In the genomic region with DNA sequence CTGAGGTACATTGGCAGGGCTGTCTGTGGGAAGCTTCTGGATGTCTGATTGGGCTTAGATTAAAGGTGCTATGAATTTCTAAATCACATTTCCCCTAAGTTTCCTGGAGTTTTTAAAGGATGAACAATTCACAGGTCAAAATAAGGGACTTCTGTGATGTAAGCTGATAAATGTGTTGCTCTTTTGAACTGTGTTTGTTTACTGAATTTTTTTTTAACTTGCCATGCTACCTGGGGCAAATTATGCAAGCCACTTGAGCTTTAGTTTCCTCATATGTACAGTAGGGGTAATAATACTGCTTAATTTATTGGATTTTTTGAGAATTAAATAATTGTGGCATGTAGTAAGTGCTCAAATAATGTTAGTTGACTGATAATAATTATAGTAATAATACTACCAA, we compare ENCODE assay signal across 39 cellular contexts.
"Had no signal": no experiment of that assay in that cellular context is flagged by ENCODE, and none has a peak within 500 bp of the region (broad histone marks: within the 10 kb centered on the region; RNA-seq: fewer than 3 reads in every experiment).

No MANE protein-coding gene starts in this region.

- H3K4me1 Mint-ChIP-seq: activated B cell treated with CpG ODN at 0.5 μM for 24 hours; activated CD4-positive, alpha-beta T cell treated with anti-CD3 and anti-CD28 coated beads, Interleukin-2, amount 10 ng/mL, durations not matched to agents 24 days and 14 days; activated naive CD8-positive, alpha-beta T cell treated with anti-CD3 and anti-CD28 coated beads for 36 hours; activated T-helper 17 cell treated with anti-CD3 and anti-CD28 coated beads, Interleukin-2, amount 50 U/mL, for 72 hours; brain; central memory CD8-positive, alpha-beta T cell had no signal

- H3K27me3 Mint-ChIP-seq: activated B cell treated with CpG ODN at 0.5 μM for 24 hours; activated CD4-positive, alpha-beta T cell treated with anti-CD3 and anti-CD28 coated beads, Interleukin-2, amount 10 ng/mL, durations not matched to agents 24 days and 14 days; activated T-helper 17 cell treated with anti-CD3 and anti-CD28 coated beads, Interleukin-2, amount 50 U/mL, for 72 hours; brain had no signal

- H3K9me3 ChIP-seq: adrenal gland, ascending aorta had no signal

- ATAC-seq: activated CD8-positive, alpha-beta T cell treated with anti-CD3 and anti-CD28 coated beads for 36 hours; activated naive CD4-positive, alpha-beta T cell treated with anti-CD3 and anti-CD28 coated beads, Interleukin-2, amount 50 U/mL, for 72 hours; activated T-cell treated with anti-CD3 and anti-CD28 coated beads, Interleukin-2, amount 50 U/mL, for 4 hours; activated T-cell treated with anti-CD3 and anti-CD28 coated beads, Interleukin-2, amount 50 U/mL, for 72 hours had no signal

- H3K4me3 Mint-ChIP-seq: activated B cell treated with CpG ODN at 0.5 μM for 24 hours; activated CD4-positive, alpha-beta memory T cell treated with anti-CD3 and anti-CD28 coated beads for 36 hours; activated CD4-positive, alpha-beta T cell treated with anti-CD3 and anti-CD28 coated beads, Interleukin-2, amount 10 ng/mL, durations not matched to agents 24 days and 14 days; activated CD8-positive, alpha-beta T cell treated with anti-CD3 and anti-CD28 coated beads for 36 hours; activated naive CD4-positive, alpha-beta T cell treated with anti-CD3 and anti-CD28 coated beads for 36 hours; activated naive CD8-positive, alpha-beta T cell treated with anti-CD3 and anti-CD28 coated beads for 36 hours; activated T-cell treated with anti-CD3 and anti-CD28 coated beads, Interleukin-2, amount 50 U/mL, for 4 hours; activated T-cell treated with anti-CD3 and anti-CD28 coated beads, Interleukin-2, amount 50 U/mL, for 72 hours; activated T-helper 1 cell treated with anti-CD3 and anti-CD28 coated beads, Interleukin-12 subunit alpha, Interleukin-12 subunit beta, Interleukin-2, Interleukin-4 antibody, amounts not matched to agents 30 ng/mL and 10 ng/mL and 1 ng/mL, durations not matched to agents 14 hours and 24 hours and 36 hours; activated T-helper 17 cell treated with anti-CD3 and anti-CD28 coated beads, Interleukin-2, amount 50 U/mL, for 72 hours; brain; central memory CD8-positive, alpha-beta T cell; T-helper 1 cell treated with Interleukin-12 subunit alpha and Interleukin-12 subunit beta and Interleukin-4 antibody, amounts not matched to agents 30 μg/mL and 1 μg/mL, for 36 hours; T-helper 2 cell treated with Interferon-gamma antibody and Interleukin-4, amounts not matched to agents 5 μg/mL and 100 μg/mL, for 36 hours had no signal

- H3K4me1 ChIP-seq: adrenal gland, ascending aorta had no signal

- H3K27ac Mint-ChIP-seq: activated B cell treated with CpG ODN at 0.5 μM for 24 hours; activated CD4-positive, alpha-beta memory T cell treated with anti-CD3 and anti-CD28 coated beads for 36 hours; activated CD4-positive, alpha-beta T cell treated with anti-CD3 and anti-CD28 coated beads, Interleukin-2, amount 10 ng/mL, durations not matched to agents 24 days and 14 days; activated CD8-positive, alpha-beta T cell treated with anti-CD3 and anti-CD28 coated beads for 36 hours; activated naive CD4-positive, alpha-beta T cell treated with anti-CD3 and anti-CD28 coated beads for 36 hours; activated naive CD4-positive, alpha-beta T cell treated with anti-CD3 and anti-CD28 coated beads, Interleukin-2, amount 50 U/mL, for 72 hours; activated naive CD8-positive, alpha-beta T cell treated with anti-CD3 and anti-CD28 coated beads for 36 hours; activated T-cell treated with anti-CD3 and anti-CD28 coated beads, Interleukin-2, amount 50 U/mL, for 72 hours; activated T-helper 1 cell treated with anti-CD3 and anti-CD28 coated beads, Interleukin-12 subunit alpha, Interleukin-12 subunit beta, Interleukin-2, Interleukin-4 antibody, amounts not matched to agents 30 ng/mL and 10 ng/mL and 1 ng/mL, durations not matched to agents 14 hours and 24 hours and 36 hours; activated T-helper 17 cell treated with anti-CD3 and anti-CD28 coated beads, Interleukin-2, amount 50 U/mL, for 72 hours; brain; T-helper 1 cell treated with Interleukin-12 subunit alpha and Interleukin-12 subunit beta and Interleukin-4 antibody, amounts not matched to agents 30 μg/mL and 1 μg/mL, for 36 hours; T-helper 2 cell treated with Interferon-gamma antibody and Interleukin-4, amounts not matched to agents 5 μg/mL and 100 μg/mL, for 36 hours had no signal

- H3K36me3 ChIP-seq: adrenal gland, ascending aorta, cardiac muscle cell had no signal

- H3K9me3 Mint-ChIP-seq: activated B cell treated with CpG ODN at 0.5 μM for 24 hours; activated CD4-positive, alpha-beta memory T cell treated with anti-CD3 and anti-CD28 coated beads for 36 hours; activated CD4-positive, alpha-beta T cell treated with anti-CD3 and anti-CD28 coated beads, Interleukin-2, amount 10 ng/mL, durations not matched to agents 24 days and 14 days; activated CD8-positive, alpha-beta T cell treated with anti-CD3 and anti-CD28 coated beads for 36 hours; activated naive CD4-positive, alpha-beta T cell treated with anti-CD3 and anti-CD28 coated beads for 36 hours; activated naive CD4-positive, alpha-beta T cell treated with anti-CD3 and anti-CD28 coated beads, Interleukin-2, amount 50 U/mL, for 72 hours; activated naive CD8-positive, alpha-beta T cell treated with anti-CD3 and anti-CD28 coated beads for 36 hours; activated T-cell treated with anti-CD3 and anti-CD28 coated beads, Interleukin-2, amount 50 U/mL, for 4 hours; activated T-cell treated with anti-CD3 and anti-CD28 coated beads, Interleukin-2, amount 50 U/mL, for 72 hours; activated T-helper 1 cell treated with anti-CD3 and anti-CD28 coated beads, Interleukin-12 subunit alpha, Interleukin-12 subunit beta, Interleukin-2, Interleukin-4 antibody, amounts not matched to agents 30 ng/mL and 10 ng/mL and 1 ng/mL, durations not matched to agents 14 hours and 24 hours and 36 hours; activated T-helper 17 cell treated with anti-CD3 and anti-CD28 coated beads, Interleukin-2, amount 50 U/mL, for 72 hours; brain; central memory CD8-positive, alpha-beta T cell; T-helper 1 cell treated with Interleukin-12 subunit alpha and Interleukin-12 subunit beta and Interleukin-4 antibody, amounts not matched to agents 30 μg/mL and 1 μg/mL, for 36 hours; T-helper 2 cell treated with Interferon-gamma antibody and Interleukin-4, amounts not matched to agents 5 μg/mL and 100 μg/mL, for 36 hours had no signal

- H3K27me3 ChIP-seq: adrenal gland, ascending aorta, cardiac muscle cell had no signal

- H3K36me3 Mint-ChIP-seq: activated CD4-positive, alpha-beta memory T cell treated with anti-CD3 and anti-CD28 coated beads for 36 hours; activated naive CD4-positive, alpha-beta T cell treated with anti-CD3 and anti-CD28 coated beads, Interleukin-2, amount 50 U/mL, for 72 hours; activated naive CD8-positive, alpha-beta T cell treated with anti-CD3 and anti-CD28 coated beads for 36 hours; brain had no signal

- H3K4me3 ChIP-seq: adrenal gland, ascending aorta, cardiac muscle cell had no signal

- DNase-seq: activated B cell treated with CpG ODN at 0.5 μM for 24 hours; activated CD4-positive, alpha-beta memory T cell treated with anti-CD3 and anti-CD28 coated beads for 36 hours; activated CD4-positive, alpha-beta T cell treated with anti-CD3 and anti-CD28 coated beads for 4 hours; activated CD4-positive, alpha-beta T cell treated with anti-CD3 and anti-CD28 coated beads, Interleukin-2, amount 10 ng/mL, durations not matched to agents 24 days and 14 days; activated CD4-positive, alpha-beta T cell treated with anti-CD3 and anti-CD28 coated beads, Interleukin-2, amount 50 U/mL, for 1 hour; activated CD4-positive, alpha-beta T cell treated with anti-CD3 and anti-CD28 coated beads, Interleukin-2, amount 50 U/mL, for 4 hours; activated CD4-positive, CD25-positive, alpha-beta regulatory T cell treated with anti-CD3 and anti-CD28 coated beads, Interleukin-2, amount 50 U/mL, for 72 hours; activated CD8-positive, alpha-beta memory T cell treated with anti-CD3 and anti-CD28 coated beads, Interleukin-2, amount 50 U/mL, for 4 hours; activated CD8-positive, alpha-beta T cell treated with anti-CD3 and anti-CD28 coated beads for 36 hours; activated effector memory CD4-positive, alpha-beta T cell treated with anti-CD3 and anti-CD28 coated beads, Interleukin-2, amount 50 U/mL, for 16 hours; activated gamma-delta T cell treated with Interleukin-2 at 50 U/mL for 16 hours; activated naive CD4-positive, alpha-beta T cell; activated naive CD4-positive, alpha-beta T cell treated with anti-CD3 and anti-CD28 coated beads for 36 hours; activated naive CD4-positive, alpha-beta T cell treated with anti-CD3 and anti-CD28 coated beads, Interleukin-2, amount 50 U/mL, for 16 hours; activated naive CD8-positive, alpha-beta T cell treated with anti-CD3 and anti-CD28 coated beads for 36 hours; activated T-cell treated with anti-CD3 and anti-CD28 coated beads for 4 hours; activated T-cell treated with anti-CD3 and anti-CD28 coated beads, Interleukin-2, amount 50 U/mL, for 1 hour; activated T-cell treated with anti-CD3 and anti-CD28 coated beads, Interleukin-2, amount 50 U/mL, for 4 hours; activated T-cell treated with anti-CD3 and anti-CD28 coated beads, Interleukin-2, amount 50 U/mL, for 72 hours; adrenal gland; amniotic stem cell; anterior cingulate cortex; caudate nucleus; cerebellar nuclear complex; T-helper 1 cell; T-helper 2 cell; T-helper 9 cell had no signal

- H3K27ac ChIP-seq: adrenal gland, ascending aorta, cardiac muscle cell, VCaP had no signal

- FAIRE-seq: bronchial epithelial cell, TTC549 had no signal
